ENCODE assay signal across 2 cellular contexts in genomic region chr2:12313445-12314118, GRCh38.
TF ChIP-seq lines count a peak whose summit lies in the region.

No MANE protein-coding gene starts in this region.

TF ChIP-seq in IMR-90, 13 proteins besides CTCF, POLR2A, EP300 and RAD21:
- TF ChIP-seq CEBPB (IDR thresholded peaks at IDR 0.05; ENCODE audit: low read depth, low read length) (no peak), MXI1 (IDR thresholded peaks at IDR 0.05; ENCODE audit: borderline replicate concordance, low read depth, low read length) (no peak), RCOR1 (IDR thresholded peaks at IDR 0.05; ENCODE audit: insufficient replicate concordance, low read length) (no peak), MAFK (IDR thresholded peaks at IDR 0.05; ENCODE audit: low read depth, low read length) (no peak), CHD1 (IDR thresholded peaks at IDR 0.05; ENCODE audit: low read depth, low read length) (no peak), FOS (IDR thresholded peaks at IDR 0.05; ENCODE audit: low read depth, low read length) (no peak), NFE2L2 (IDR thresholded peaks at IDR 0.05; ENCODE audit: low read depth, low read length) (no peak), SMC3 (IDR thresholded peaks at IDR 0.05; ENCODE audit: low read depth, low read length) (no peak), MAZ (IDR thresholded peaks at IDR 0.05; ENCODE audit: borderline replicate concordance, low read depth, low read length) (no peak), RFX5 (IDR thresholded peaks at IDR 0.05; ENCODE audit: low read depth, low read length) (no peak), BHLHE40 (IDR thresholded peaks at IDR 0.05; ENCODE audit: low read depth, low read length) (no peak)
- TF ChIP-seq, protein P1, sequence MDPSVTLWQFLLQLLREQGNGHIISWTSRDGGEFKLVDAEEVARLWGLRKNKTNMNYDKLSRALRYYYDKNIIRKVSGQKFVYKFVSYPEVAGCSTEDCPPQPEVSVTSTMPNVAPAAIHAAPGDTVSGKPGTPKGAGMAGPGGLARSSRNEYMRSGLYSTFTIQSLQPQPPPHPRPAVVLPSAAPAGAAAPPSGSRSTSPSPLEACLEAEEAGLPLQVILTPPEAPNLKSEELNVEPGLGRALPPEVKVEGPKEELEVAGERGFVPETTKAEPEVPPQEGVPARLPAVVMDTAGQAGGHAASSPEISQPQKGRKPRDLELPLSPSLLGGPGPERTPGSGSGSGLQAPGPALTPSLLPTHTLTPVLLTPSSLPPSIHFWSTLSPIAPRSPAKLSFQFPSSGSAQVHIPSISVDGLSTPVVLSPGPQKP (IDR thresholded peaks at IDR 0.05; ENCODE audit: borderline replicate concordance, low read depth, low read length), result no peak
- TF ChIP-seq, protein P2, sequence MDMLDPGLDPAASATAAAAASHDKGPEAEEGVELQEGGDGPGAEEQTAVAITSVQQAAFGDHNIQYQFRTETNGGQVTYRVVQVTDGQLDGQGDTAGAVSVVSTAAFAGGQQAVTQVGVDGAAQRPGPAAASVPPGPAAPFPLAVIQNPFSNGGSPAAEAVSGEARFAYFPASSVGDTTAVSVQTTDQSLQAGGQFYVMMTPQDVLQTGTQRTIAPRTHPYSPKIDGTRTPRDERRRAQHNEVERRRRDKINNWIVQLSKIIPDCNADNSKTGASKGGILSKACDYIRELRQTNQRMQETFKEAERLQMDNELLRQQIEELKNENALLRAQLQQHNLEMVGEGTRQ (IDR thresholded peaks at IDR 0.05; ENCODE audit: low read depth, low read length), result no peak

TF ChIP-seq in H1, 55 proteins besides CTCF, POLR2A, EP300 and RAD21:
- no peak for TF ChIP-seq POLR2AphosphoS5 (IDR thresholded peaks at IDR 0.05; ENCODE audit: low read depth, low read length)
- no peak for TF ChIP-seq JUND (IDR thresholded peaks at IDR 0.05; ENCODE audit: low read length)
- no peak for TF ChIP-seq ZNF274 (IDR thresholded peaks at IDR 0.05; ENCODE audit: borderline replicate concordance, extremely low read depth, low read length)
- no peak for TF ChIP-seq SUZ12 (IDR thresholded peaks at IDR 0.05; ENCODE audit: low read length)
- TF ChIP-seq RBBP5 (IDR thresholded peaks at IDR 0.05; ENCODE audit: borderline replicate concordance, low read depth, low read length), result no peak
- TF ChIP-seq HDAC2 (IDR thresholded peaks at IDR 0.05; ENCODE audit: borderline replicate concordance in 1 of 2, low read depth in 2 of 2, low read length in 2 of 2), result no peak
- TF ChIP-seq FOSL1 (IDR thresholded peaks at IDR 0.05; ENCODE audit: insufficient read depth, low read depth, low read length), result no peak
- TF ChIP-seq SAP30 (IDR thresholded peaks at IDR 0.05; ENCODE audit: insufficient read depth, insufficient replicate concordance, low read length), result no peak
- no peak for TF ChIP-seq BACH1 (IDR thresholded peaks at IDR 0.05; ENCODE audit: low read length)
- TF ChIP-seq RXRA (IDR thresholded peaks at IDR 0.05; ENCODE audit: insufficient read depth, low read depth, low read length), result no peak
- no peak for TF ChIP-seq CEBPB (IDR thresholded peaks at IDR 0.05; ENCODE audit: low read depth, low read length)
- TF ChIP-seq POU5F1 (IDR thresholded peaks at IDR 0.05; ENCODE audit: low read depth, low read length), result no peak
- TF ChIP-seq, protein P3, sequence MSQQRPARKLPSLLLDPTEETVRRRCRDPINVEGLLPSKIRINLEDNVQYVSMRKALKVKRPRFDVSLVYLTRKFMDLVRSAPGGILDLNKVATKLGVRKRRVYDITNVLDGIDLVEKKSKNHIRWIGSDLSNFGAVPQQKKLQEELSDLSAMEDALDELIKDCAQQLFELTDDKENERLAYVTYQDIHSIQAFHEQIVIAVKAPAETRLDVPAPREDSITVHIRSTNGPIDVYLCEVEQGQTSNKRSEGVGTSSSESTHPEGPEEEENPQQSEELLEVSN (IDR thresholded peaks at IDR 0.05), result no peak
- no peak for TF ChIP-seq GTF2F1 (IDR thresholded peaks at IDR 0.05; ENCODE audit: borderline replicate concordance, low read depth, low read length)
- no peak for TF ChIP-seq SIN3A (conservative IDR thresholded peaks at IDR 0.05 in 1 of 2, IDR thresholded peaks at IDR 0.05 in 1 of 2; ENCODE audit: low read depth in 1 of 2, low read length in 2 of 2)
